In genomic region chr12:123530683-123531082, GRCh38 we compare ENCODE assay signal across 19 cellular contexts. TPM values are rescaled to one million over a fixed set of nuclear protein-coding genes. Genes with fewer than 3 reads are reported as not detected.
DNase-seq lines count a peak whose midpoint lies in the region; ATAC-seq, FAIRE-seq and TF ChIP-seq lines count a peak whose summit lies in the region.
"Had no signal": no experiment of that assay in that cellular context is flagged by ENCODE, and none has a peak within 500 bp of the region (broad histone marks: within the 10 kb centered on the region; RNA-seq: fewer than 3 reads in every experiment).

No MANE protein-coding gene starts in this region.

- H3K4me2 ChIP-seq in BLaER1 treated with 17β-estradiol and CSF1 and Interleukin-3, amounts not matched to agents 10 nM and 100 nM: peak overlapping the region in 7 of 11 experiments; percentile 96 to 99 (median 98); a peak in 11 of 22 replicates
- peak overlapping the region; percentile 9 for H3K4me2 ChIP-seq in osteoblast (ENCODE audit: insufficient read depth, low read length)

- no peak for DNase-seq in GM12891 (ENCODE audit: insufficient read length, low spot score)
- DNase-seq in chondrocyte (ENCODE audit: low spot score): no peak
- DNase-seq in osteoblast (ENCODE audit: insufficient read length, low spot score, missing footprints): no peak
- no peak for DNase-seq in activated T-cell treated with anti-CD3 and anti-CD28 coated beads for 4 hours
- no peak for DNase-seq in foreskin fibroblast
- DNase-seq: activated CD8-positive, alpha-beta memory T cell treated with anti-CD3 and anti-CD28 coated beads, Interleukin-2, amount 50 U/mL, for 4 hours; activated naive CD4-positive, alpha-beta T cell; cortex of kidney; NCI-H1930; NCI-H446; stimulated activated CD4-positive, alpha-beta T cell treated with anti-CD3 and anti-CD28 coated beads, Interleukin-15, amount 100 ng/mL, for 24 hours; stimulated activated naive B cell treated with anti-CD40 and anti-IgM and Interleukin-4, amounts not matched to agents 10 μg/mL and 1 μg/mL and 100 μg/mL, for 72 hours; upper lobe of left lung had no signal

- peak overlapping the region; percentile 36 for H3K27ac Mint-ChIP-seq in chondrocyte (ENCODE audit: unreplicated experiment)
- H3K27ac Mint-ChIP-seq: stimulated activated naive B cell treated with anti-CD40 and anti-IgM and Interleukin-4, amounts not matched to agents 10 μg/mL and 1 μg/mL and 100 μg/mL, for 72 hours had no signal

- H3K36me3 ChIP-seq in BLaER1 treated with 17β-estradiol and CSF1 and Interleukin-3, amounts not matched to agents 10 nM and 100 nM: peaks cover 0 to 27% (median 0%) of the 10 kb centered on the region in 11 experiments; a peak in 2 of 22 replicates
- peaks cover 13% of the 10 kb centered on the region for H3K36me3 ChIP-seq in osteoblast (ENCODE audit: insufficient read depth, low read length)

- H3K27ac ChIP-seq in BLaER1 treated with 17β-estradiol and CSF1 and Interleukin-3, amounts not matched to agents 10 nM and 100 nM: no peak overlapping the region
- no peak overlapping the region for H3K27ac ChIP-seq in osteoblast (ENCODE audit: low read depth, low read length)
- H3K27ac ChIP-seq: SK-N-MC, upper lobe of left lung had no signal

- no peaks in the 10 kb centered on the region for H3K9me3 ChIP-seq in BLaER1 treated with 17β-estradiol and CSF1 and Interleukin-3, amounts not matched to agents 10 nM and 100 nM (replicated peaks in 1 of 11)
- H3K9me3 ChIP-seq in osteoblast (ENCODE audit: low read depth, low read length): no peaks in the 10 kb centered on the region
- H3K9me3 ChIP-seq: upper lobe of left lung had no signal

- H3K36me3 Mint-ChIP-seq in chondrocyte (ENCODE audit: low read depth): peaks cover 14% of the 10 kb centered on the region
- H3K36me3 Mint-ChIP-seq: stimulated activated naive B cell treated with anti-CD40 and anti-IgM and Interleukin-4, amounts not matched to agents 10 μg/mL and 1 μg/mL and 100 μg/mL, for 72 hours had no signal

- peaks cover 0 to 9% (median 6%) of the 10 kb centered on the region in 11 experiments; a peak in 13 of 22 replicates for H3K27me3 ChIP-seq in BLaER1 treated with 17β-estradiol and CSF1 and Interleukin-3, amounts not matched to agents 10 nM and 100 nM
- H3K27me3 ChIP-seq in osteoblast (ENCODE audit: insufficient read depth, low read length): no peaks in the 10 kb centered on the region
- H3K27me3 ChIP-seq: upper lobe of left lung had no signal

- peaks cover 21 to 38% (median 33%) of the 10 kb centered on the region in 10 experiments for H3K4me1 ChIP-seq in BLaER1 treated with 17β-estradiol and CSF1 and Interleukin-3, amounts not matched to agents 10 nM and 100 nM
- peaks cover 18% of the 10 kb centered on the region for H3K4me1 ChIP-seq in osteoblast (ENCODE audit: insufficient read depth, low read length)

- no peak overlapping the region for H3K4me3 ChIP-seq in BLaER1 treated with 17β-estradiol and CSF1 and Interleukin-3, amounts not matched to agents 10 nM and 100 nM
- no peak overlapping the region for H3K4me3 ChIP-seq in osteoblast (ENCODE audit: insufficient read depth, low read length)
- H3K4me3 ChIP-seq in foreskin fibroblast (ENCODE audit: low read depth in 1 of 2, low read length in 2 of 2): no peak overlapping the region
- H3K4me3 ChIP-seq: SK-N-MC, upper lobe of left lung had no signal

- no peaks in the 10 kb centered on the region for H3K9me3 Mint-ChIP-seq in chondrocyte (ENCODE audit: low read depth)
- H3K9me3 Mint-ChIP-seq: mesothelial cell of epicardium; stimulated activated naive B cell treated with anti-CD40 and anti-IgM and Interleukin-4, amounts not matched to agents 10 μg/mL and 1 μg/mL and 100 μg/mL, for 72 hours had no signal

- TF ChIP-seq CTCF in chondrocyte (IDR thresholded peaks at IDR 0.05): no peak
- TF ChIP-seq CTCF in osteoblast (IDR thresholded peaks at IDR 0.05; ENCODE audit: extremely low read depth, low read depth, low read length): no peak
- TF ChIP-seq CTCF in foreskin fibroblast (IDR thresholded peaks at IDR 0.05; ENCODE audit: low read depth, low read length): no peak

- FAIRE-seq in GM12891 (lab: Jason Lieb, UNC): peak; percentile 33
- FAIRE-seq: endothelial cell of umbilical vein had no signal

- H3K9ac ChIP-seq in BLaER1 treated with 17β-estradiol and CSF1 and Interleukin-3, amounts not matched to agents 10 nM and 100 nM: no peak overlapping the region

- H3K4me1 Mint-ChIP-seq in chondrocyte (ENCODE audit: low read depth): peaks cover 42% of the 10 kb centered on the region

- no peak for TF ChIP-seq POLR2A in GM12891 (IDR thresholded peaks at IDR 0.05; ENCODE audit: low read depth, low read length)

- no peak overlapping the region for H2AFZ ChIP-seq in osteoblast (ENCODE audit: low read length)

- peaks cover 65% of the 10 kb centered on the region for H3K79me2 ChIP-seq in osteoblast (ENCODE audit: insufficient read depth, low read length)

- peak overlapping the region; percentile 56 for H3K4me3 Mint-ChIP-seq in chondrocyte (ENCODE audit: unreplicated experiment)
- H3K4me3 Mint-ChIP-seq: mesothelial cell of epicardium; stimulated activated naive B cell treated with anti-CD40 and anti-IgM and Interleukin-4, amounts not matched to agents 10 μg/mL and 1 μg/mL and 100 μg/mL, for 72 hours had no signal

- no peaks in the 10 kb centered on the region for H3K27me3 Mint-ChIP-seq in chondrocyte (ENCODE audit: low read depth)

- no peak for ATAC-seq in HG03521 (IDR thresholded peaks at IDR 0.05; ENCODE audit: unreplicated experiment)
- ATAC-seq: Panc1 had no signal

- H4K20me1 ChIP-seq in BLaER1 treated with 17β-estradiol and CSF1 and Interleukin-3, amounts not matched to agents 10 nM and 100 nM: peaks cover 4 to 62% (median 26%) of the 10 kb centered on the region in 11 experiments; a peak in 17 of 22 replicates
- H4K20me1 ChIP-seq in osteoblast (ENCODE audit: insufficient read depth, low read length): peaks cover 17% of the 10 kb centered on the region

TF ChIP-seq in GM12891, 5 proteins besides CTCF, POLR2A, EP300 and RAD21:
- TF ChIP-seq POLR2AphosphoS5 (IDR thresholded peaks at IDR 0.05; ENCODE audit: low read depth, low read length): no peak
- no peak for TF ChIP-seq POU2F2 (IDR thresholded peaks at IDR 0.05; ENCODE audit: low read depth, low read length)
- no peak for TF ChIP-seq PAX5 (IDR thresholded peaks at IDR 0.05; ENCODE audit: insufficient read depth, low read length, severe bottlenecking)
- no peak for TF ChIP-seq SPI1 (IDR thresholded peaks at IDR 0.05; ENCODE audit: low read depth, low read length)
- TF ChIP-seq TAF1 (IDR thresholded peaks at IDR 0.05; ENCODE audit: low read depth, low read length): no peak

RNA-seq across cellular contexts. Expression of gene RILPL1, which starts 2.8 kb away (rescaled TPM):
- polyA plus RNA-seq in GM12891 (2012; ENCODE audit: low read depth, missing spikeins): 1.6 TPM
- total RNA-seq in chondrocyte (34.6 to 41.6 TPM (median 39.5 TPM) in 3 replicates), osteoblast (14.7 and 16.3 TPM in 2 replicates)

RNA-seq across cellular contexts. Expression of gene TMED2, which starts 53.7 kb away (rescaled TPM):
- polyA plus RNA-seq in GM12891 (2012; ENCODE audit: low read depth, missing spikeins): 80.7 TPM
- total RNA-seq in chondrocyte (336 to 386 TPM (median 340 TPM) in 3 replicates), osteoblast (382 and 418 TPM in 2 replicates)
